9 cellular contexts compared by ENCODE assay signal in the genomic region with DNA sequence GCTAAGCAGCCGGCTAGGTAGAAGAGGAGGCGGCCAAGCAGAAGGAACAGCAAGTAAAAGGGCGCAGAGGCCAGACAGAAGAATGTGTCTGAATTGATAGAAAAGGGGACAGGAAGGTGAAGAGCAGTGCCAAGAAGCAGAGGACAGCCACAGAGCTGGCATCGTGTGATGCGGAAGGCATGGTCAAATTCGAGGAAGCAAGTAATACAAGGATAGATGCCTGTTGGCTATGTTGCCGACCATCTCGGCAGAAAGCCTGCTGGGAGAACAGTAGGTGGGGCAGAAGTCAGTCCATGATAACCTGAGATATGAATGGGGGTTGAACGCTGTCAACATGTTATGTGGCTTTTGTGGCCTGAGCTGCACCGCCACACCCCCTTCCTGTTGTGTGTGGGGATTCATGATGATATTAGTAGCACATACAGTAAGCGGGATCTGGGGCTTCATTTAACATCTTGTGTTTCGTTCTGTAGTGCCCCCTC. TPM values are rescaled to one million over a fixed set of nuclear protein-coding genes. Genes with fewer than 3 reads are reported as not detected.
DNase-seq lines count a peak whose midpoint lies in the region; ATAC-seq and TF ChIP-seq lines count a peak whose summit lies in the region.
"Had no signal": no experiment of that assay in that cellular context is flagged by ENCODE, and none has a peak within 500 bp of the region (broad histone marks: within the 10 kb centered on the region; RNA-seq: fewer than 3 reads in every experiment).

No MANE protein-coding gene starts in this region.

- no peak for TF ChIP-seq EP300 in esophagus muscularis mucosa (IDR thresholded peaks at IDR 0.05)
- TF ChIP-seq EP300 in suprapubic skin (IDR thresholded peaks at IDR 0.05) = no peak

- H3K4me3 ChIP-seq in esophagus muscularis mucosa (no peak overlapping the region), suprapubic skin (no peak overlapping the region)

- H3K9me3 ChIP-seq in esophagus muscularis mucosa (no peaks in the 10 kb centered on the region), suprapubic skin (no peaks in the 10 kb centered on the region)

- no peaks in the 10 kb centered on the region for H3K27me3 Mint-ChIP-seq in activated naive CD4-positive, alpha-beta T cell treated with anti-CD3 and anti-CD28 coated beads for 36 hours (ENCODE audit: low read depth)

- CTCF ChIA-PET in activated naive CD4-positive, alpha-beta T cell treated with anti-CD3 and anti-CD28 coated beads for 36 hours (lab: Charles Lee) = interaction anchor here (0.8 to 2.6 kb wide), 8 partner anchors 9 to 595 kb away, joined by 3 to 26 read pairs (median 4); no protein-coding TSS in a partner anchor

- H3K36me3 Mint-ChIP-seq in activated naive CD4-positive, alpha-beta T cell treated with anti-CD3 and anti-CD28 coated beads for 36 hours (ENCODE audit: low read depth) = no peaks in the 10 kb centered on the region

- H3K27me3 ChIP-seq in esophagus muscularis mucosa (peaks cover 0 to 26% (median 0%) of the 10 kb centered on the region in 4 donors), suprapubic skin (peaks cover 7% of the 10 kb centered on the region)

- ATAC-seq in GM21381 (IDR thresholded peaks at IDR 0.05; ENCODE audit: unreplicated experiment) = peak; percentile 53
- ATAC-seq: HCT116 had no signal

- TF ChIP-seq POLR2A in esophagus muscularis mucosa (IDR thresholded peaks at IDR 0.05; ENCODE audit: low read depth) (no peak), suprapubic skin (IDR thresholded peaks at IDR 0.05) (no peak)

- H3K36me3 ChIP-seq in esophagus muscularis mucosa (no peaks in the 10 kb centered on the region), suprapubic skin (no peaks in the 10 kb centered on the region)

- peak overlapping the region; percentile 74 for H3K27ac Mint-ChIP-seq in activated naive CD4-positive, alpha-beta T cell treated with anti-CD3 and anti-CD28 coated beads for 36 hours

- H3K9me3 Mint-ChIP-seq in activated naive CD4-positive, alpha-beta T cell treated with anti-CD3 and anti-CD28 coated beads for 36 hours = no peaks in the 10 kb centered on the region

- intact Hi-C loops in activated naive CD4-positive, alpha-beta T cell treated with anti-CD3 and anti-CD28 coated beads for 36 hours (cut with micrococcal nuclease) = loop anchor here (1.0 to 10.0 kb wide), 7 partner anchors 16 to 1226 kb away; a partner anchor contains a TSS
- intact Hi-C loops in esophagus muscularis mucosa (cut with DNase I) = loop anchor here (10.0 kb wide), 1 partner anchor 164 kb away; no protein-coding TSS in a partner anchor

- TF ChIP-seq CTCF in esophagus muscularis mucosa (IDR thresholded peaks at IDR 0.05) (no peak), suprapubic skin (IDR thresholded peaks at IDR 0.05) (no peak)

- WGBS in esophagus muscularis mucosa = 74% methylated on average over 12 of the region's 12 CpGs
- whole genome bisulfite sequencing in suprapubic skin = 67% methylated on average over 12 of the region's 12 CpGs

- peaks cover 71% of the 10 kb centered on the region for H3K4me1 Mint-ChIP-seq in activated naive CD4-positive, alpha-beta T cell treated with anti-CD3 and anti-CD28 coated beads for 36 hours (ENCODE audit: low read depth)

- H3K27ac ChIP-seq in esophagus muscularis mucosa (replicated peaks in 1 of 4) (no peak overlapping the region), suprapubic skin (no peak overlapping the region)

- H3K4me3 Mint-ChIP-seq in activated naive CD4-positive, alpha-beta T cell treated with anti-CD3 and anti-CD28 coated beads for 36 hours = peak overlapping the region; percentile 72

- peaks cover 0 to 6% (median 4%) of the 10 kb centered on the region in 4 donors for H3K4me1 ChIP-seq in esophagus muscularis mucosa
- H3K4me1 ChIP-seq in suprapubic skin = no peaks in the 10 kb centered on the region

- DNase-seq in T follicular helper cell (ENCODE audit: low read depth) = peak; percentile 68
- DNase-seq in activated naive CD4-positive, alpha-beta T cell treated with anti-CD3 and anti-CD28 coated beads for 36 hours = peak; percentile 82
- DNase-seq in stimulated activated CD8-positive, alpha-beta memory T cell treated with anti-CD3 and anti-CD28 coated beads, Interleukin-15, amount 100 ng/mL, for 1 hour (ENCODE audit: low read depth) = peak; percentile 46
- DNase-seq in epidermal melanocyte (ENCODE audit: insufficient read length, low spot score) = no peak
- DNase-seq in esophagus muscularis mucosa (ENCODE audit: extremely low spot score) = no peak
- no peak for DNase-seq in NCI-H1092 treated with DMSO at 0.1 percent for 48 hours (lab: John Stamatoyannopoulos, UW)
- DNase-seq in suprapubic skin (ENCODE audit: low spot score in 2 of 2) = no peak

RNA-seq across cellular contexts. Expression of a gene that starts 25.7 kb away (rescaled TPM):
- not detected for total RNA-seq in activated naive CD4-positive, alpha-beta T cell treated with anti-CD3 and anti-CD28 coated beads for 36 hours
- total RNA-seq in esophagus muscularis mucosa (1 to 10 TPM; 1.2 to 1.8 (median 1.3) TPM), suprapubic skin (1 to 10 TPM; 1.2 to 5.2 (median 3.2) TPM)

Comparison
In these comparisons a context has a peak if more than half of its experiments do, and no peak if none do; other contexts are left out.
1. DNase-seq: peak in T follicular helper cell (single experiment), activated naive CD4-positive, alpha-beta T cell treated with anti-CD3 and anti-CD28 coated beads for 36 hours (single experiment) and stimulated activated CD8-positive, alpha-beta memory T cell treated with anti-CD3 and anti-CD28 coated beads, Interleukin-15, amount 100 ng/mL, for 1 hour (single experiment); none in epidermal melanocyte (single experiment), esophagus muscularis mucosa (single experiment), NCI-H1092 treated with DMSO at 0.1 percent for 48 hours (single experiment) and suprapubic skin (0 of 2).